Comparison of ENCODE assay signal across 26 cellular contexts in genomic region chr4:135385830-135386581, GRCh38.
"Had no signal": no experiment of that assay in that cellular context is flagged by ENCODE, and none has a peak within 500 bp of the region (broad histone marks: within the 10 kb centered on the region; RNA-seq: fewer than 3 reads in every experiment).

No MANE protein-coding gene starts in this region.

- H2AFZ ChIP-seq: hepatocyte, parathyroid adenoma had no signal

- H3K9me3 ChIP-seq: left ventricle myocardium inferior, lower lobe of right lung, psoas muscle, testis, transverse colon had no signal

- DNase-seq: effector memory CD8-positive, alpha-beta T cell; foreskin melanocyte; head of caudate nucleus; kidney; left cardiac atrium; left ventricle myocardium inferior; lower lobe of right lung; natural killer cell; psoas muscle; retina; spleen; stimulated activated CD4-positive, alpha-beta T cell treated with anti-CD3 and anti-CD28 coated beads, Interleukin-15, amount 100 ng/mL, for 24 hours; stimulated activated CD4-positive, alpha-beta T cell treated with anti-CD3 and anti-CD28 coated beads, Interleukin-1b, Interleukin-23, amount 100 ng/mL, for 48 hours; stimulated activated CD4-positive, alpha-beta T cell treated with anti-CD3 and anti-CD28 coated beads, Interleukin-4, amount 100 ng/mL, for 24 hours; testis; transverse colon had no signal

- FAIRE-seq: colon, kidney had no signal

- H3K4me1 ChIP-seq: left ventricle myocardium inferior, lower lobe of right lung, parathyroid adenoma, psoas muscle, spleen, testis, transverse colon had no signal

- H3K27me3 ChIP-seq: hepatocyte, spleen, testis, transverse colon had no signal

- H3K27ac Mint-ChIP-seq: dendritic cell treated with granulocyte-macrophage colony-stimulating factor and Interleukin-4, amounts not matched to agents 40 ng/mL and 50 ng/mL, for 4 days; effector memory CD8-positive, alpha-beta T cell; memory B cell; mesothelial cell of epicardium; natural killer cell; stimulated activated memory B cell treated with anti-CD40 and anti-IgM and Interleukin-4, amounts not matched to agents 10 μg/mL and 1 μg/mL and 100 μg/mL, for 72 hours; stimulated activated naive CD8-positive, alpha-beta T cell treated with anti-CD3 and anti-CD28 coated beads, Interleukin-15, Interleukin-2, amounts not matched to agents 100 ng/mL and 50 ng/mL, for 24 hours had no signal

- H3K27me3 Mint-ChIP-seq: dendritic cell treated with granulocyte-macrophage colony-stimulating factor and Interleukin-4, amounts not matched to agents 40 ng/mL and 50 ng/mL, for 4 days; effector memory CD8-positive, alpha-beta T cell; memory B cell; stimulated activated memory B cell treated with anti-CD40 and anti-IgM and Interleukin-4, amounts not matched to agents 10 μg/mL and 1 μg/mL and 100 μg/mL, for 72 hours; stimulated activated naive CD8-positive, alpha-beta T cell treated with anti-CD3 and anti-CD28 coated beads, Interleukin-15, Interleukin-2, amounts not matched to agents 100 ng/mL and 50 ng/mL, for 24 hours had no signal

- ATAC-seq: effector memory CD8-positive, alpha-beta T cell; left cardiac atrium; lower lobe of right lung; natural killer cell; psoas muscle; sciatic nerve; stimulated activated memory B cell treated with anti-CD40 and anti-IgM and Interleukin-4, amounts not matched to agents 10 μg/mL and 1 μg/mL and 100 μg/mL, for 72 hours had no signal

- H3K79me2 ChIP-seq: hepatocyte, parathyroid adenoma had no signal

- H3K4me1 Mint-ChIP-seq: memory B cell; mesothelial cell of epicardium; natural killer cell; neural crest cell; stimulated activated memory B cell treated with anti-CD40 and anti-IgM and Interleukin-4, amounts not matched to agents 10 μg/mL and 1 μg/mL and 100 μg/mL, for 72 hours had no signal

- H3K27ac ChIP-seq: hepatocyte, left ventricle myocardium inferior, lower lobe of right lung, parathyroid adenoma, psoas muscle, spleen, testis, transverse colon had no signal

- H3K36me3 ChIP-seq: left ventricle myocardium inferior, lower lobe of right lung, spleen, transverse colon had no signal

- H3K9ac ChIP-seq: parathyroid adenoma had no signal

- H3K4me2 ChIP-seq: hepatocyte had no signal

- H3K36me3 Mint-ChIP-seq: memory B cell; mesothelial cell of epicardium; natural killer cell; stimulated activated memory B cell treated with anti-CD40 and anti-IgM and Interleukin-4, amounts not matched to agents 10 μg/mL and 1 μg/mL and 100 μg/mL, for 72 hours had no signal

- H3K4me3 Mint-ChIP-seq: dendritic cell treated with granulocyte-macrophage colony-stimulating factor and Interleukin-4, amounts not matched to agents 40 ng/mL and 50 ng/mL, for 4 days; effector memory CD8-positive, alpha-beta T cell; memory B cell; mesothelial cell of epicardium; natural killer cell; neural crest cell; stimulated activated memory B cell treated with anti-CD40 and anti-IgM and Interleukin-4, amounts not matched to agents 10 μg/mL and 1 μg/mL and 100 μg/mL, for 72 hours; stimulated activated naive CD8-positive, alpha-beta T cell treated with anti-CD3 and anti-CD28 coated beads, Interleukin-15, Interleukin-2, amounts not matched to agents 100 ng/mL and 50 ng/mL, for 24 hours had no signal

- H3K4me3 ChIP-seq: hepatocyte, left ventricle myocardium inferior, lower lobe of right lung, psoas muscle, spleen, testis, transverse colon had no signal
